Comparison of ENCODE assay signal across 20 cellular contexts in genomic region chr4:115293093-115293462, GRCh38.
"Had no signal": no experiment of that assay in that cellular context is flagged by ENCODE, and none has a peak within 500 bp of the region (broad histone marks: within the 10 kb centered on the region; RNA-seq: fewer than 3 reads in every experiment).

No MANE protein-coding gene starts in this region.

- H3K9me3 ChIP-seq: gastrocnemius medialis, pancreas, spleen, testis, tibial nerve, upper lobe of left lung had no signal

- H3K27me3 Mint-ChIP-seq: memory B cell; stimulated activated memory B cell treated with anti-CD40 and anti-IgM and Interleukin-4, amounts not matched to agents 10 μg/mL and 1 μg/mL and 100 μg/mL, for 72 hours had no signal

- H3K4me3 Mint-ChIP-seq: memory B cell; stimulated activated memory B cell treated with anti-CD40 and anti-IgM and Interleukin-4, amounts not matched to agents 10 μg/mL and 1 μg/mL and 100 μg/mL, for 72 hours had no signal

- H3K36me3 ChIP-seq: gastrocnemius medialis, pancreas, spleen, tibial nerve, upper lobe of left lung had no signal

- H3K36me3 Mint-ChIP-seq: memory B cell; natural killer cell; stimulated activated memory B cell treated with anti-CD40 and anti-IgM and Interleukin-4, amounts not matched to agents 10 μg/mL and 1 μg/mL and 100 μg/mL, for 72 hours had no signal

- H3K27me3 ChIP-seq: gastrocnemius medialis, pancreas, spleen, testis, tibial nerve, upper lobe of left lung had no signal

- DNase-seq: cortex of kidney; gastrocnemius medialis; head of caudate nucleus; natural killer cell; pancreas; retina; spleen; stimulated activated CD4-positive, alpha-beta T cell treated with anti-CD3 and anti-CD28 coated beads, Interleukin-4, amount 100 ng/mL, for 4 hours; stimulated activated naive CD8-positive, alpha-beta T cell treated with anti-CD3 and anti-CD28 coated beads, Interleukin-15, Interleukin-2, amounts not matched to agents 100 U/mL and 50 U/mL, for 24 hours; substantia nigra; testis; upper lobe of left lung had no signal

- H3K9me3 Mint-ChIP-seq: memory B cell, natural killer cell had no signal

- FAIRE-seq: keratinocyte, pancreas, urothelium cell line had no signal

- H3K4me1 Mint-ChIP-seq: memory B cell; stimulated activated memory B cell treated with anti-CD40 and anti-IgM and Interleukin-4, amounts not matched to agents 10 μg/mL and 1 μg/mL and 100 μg/mL, for 72 hours had no signal

- H3K27ac ChIP-seq: gastrocnemius medialis, pancreas, skin epidermis, spleen, testis, tibial nerve, upper lobe of left lung had no signal

- H3K27ac Mint-ChIP-seq: memory B cell; natural killer cell; stimulated activated memory B cell treated with anti-CD40 and anti-IgM and Interleukin-4, amounts not matched to agents 10 μg/mL and 1 μg/mL and 100 μg/mL, for 72 hours had no signal

- H3K4me1 ChIP-seq: gastrocnemius medialis, pancreas, spleen, testis, tibial nerve, upper lobe of left lung had no signal

- H3K4me3 ChIP-seq: gastrocnemius medialis, lung, pancreas, skin epidermis, spleen, testis, tibial nerve, upper lobe of left lung had no signal

- ATAC-seq: gastrocnemius medialis; left lobe of liver; pancreas; stimulated activated memory B cell treated with anti-CD40 and anti-IgM and Interleukin-4, amounts not matched to agents 10 μg/mL and 1 μg/mL and 100 μg/mL, for 72 hours; stimulated activated naive CD8-positive, alpha-beta T cell treated with anti-CD3 and anti-CD28 coated beads, Interleukin-15, Interleukin-2, amounts not matched to agents 100 U/mL and 50 U/mL, for 24 hours had no signal
